In the genomic region with DNA sequence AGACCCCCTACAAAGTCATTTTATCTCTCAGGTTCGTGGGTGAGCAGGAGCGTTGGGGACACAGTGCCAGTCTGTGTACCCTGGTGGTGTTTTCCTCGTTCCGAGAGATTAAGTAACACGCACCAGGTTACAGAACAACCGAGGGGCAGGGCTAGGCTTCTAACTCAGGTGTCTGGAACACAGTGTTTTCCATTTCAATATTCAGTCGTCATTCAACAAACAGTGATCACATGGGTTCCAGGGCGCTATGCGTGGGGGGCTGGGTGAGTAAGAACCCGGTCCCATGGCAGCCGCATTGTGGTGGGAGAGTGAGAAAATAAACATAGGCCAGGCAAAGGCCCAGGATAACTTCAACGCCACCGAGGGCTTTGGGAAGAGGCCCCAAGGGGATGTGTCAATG, we compare ENCODE assay signal across 17 cellular contexts. TPM values are rescaled to one million over a fixed set of nuclear protein-coding genes. Genes with fewer than 3 reads are reported as not detected.
"Had no signal": no experiment of that assay in that cellular context is flagged by ENCODE, and none has a peak within 500 bp of the region (broad histone marks: within the 10 kb centered on the region; RNA-seq: fewer than 3 reads in every experiment).

No MANE protein-coding gene starts in this region.

- FAIRE-seq: small intestine had no signal

- H3K27ac ChIP-seq: ascending aorta, gastrocnemius medialis, heart right ventricle, left lung, neutrophil, right atrium auricular region, tibial nerve had no signal

- H3K36me3 ChIP-seq: ascending aorta, gastrocnemius medialis, heart right ventricle, left lung, neutrophil, right atrium auricular region, tibial nerve had no signal

- H3K4me1 ChIP-seq: ascending aorta had no signal

- DNase-seq: activated CD4-positive, alpha-beta T cell treated with anti-CD3 and anti-CD28 coated beads, Interleukin-2, amount 50 U/mL, for 1 hour; activated naive CD4-positive, alpha-beta T cell treated with Interleukin-2 at 50 U/mL for 16 hours; activated naive CD8-positive, alpha-beta T cell treated with anti-CD3 and anti-CD28 coated beads, Interleukin-2, amount 50 U/mL, for 24 hours; gastrocnemius medialis; small intestine; stimulated activated CD4-positive, alpha-beta T cell treated with anti-CD3 and anti-CD28 coated beads, Interleukin-4, amount 100 ng/mL, for 4 hours; stimulated activated CD8-positive, alpha-beta memory T cell treated with anti-CD3 and anti-CD28 coated beads, Interleukin-4, amount 100 ng/mL, for 48 hours; stimulated activated naive CD4-positive, alpha-beta T cell treated with Interleukin-2 at 50 U/mL for 16 hours had no signal

- ATAC-seq: activated naive CD8-positive, alpha-beta T cell treated with anti-CD3 and anti-CD28 coated beads, Interleukin-2, amount 50 U/mL, for 24 hours; activated T-helper 17 cell treated with anti-CD3 and anti-CD28 coated beads, Interleukin-2, amount 50 U/mL, for 72 hours; gastrocnemius medialis; heart right ventricle; left lung; naive thymus-derived CD8-positive, alpha-beta T cell had no signal

- H3K9me3 ChIP-seq: ascending aorta, gastrocnemius medialis, heart right ventricle, left lung, neutrophil, right atrium auricular region, tibial nerve had no signal

- H3K4me3 ChIP-seq: ascending aorta, gastrocnemius medialis, heart right ventricle, left lung, right atrium auricular region, tibial nerve had no signal

- H3K27me3 ChIP-seq: ascending aorta, gastrocnemius medialis, heart right ventricle, left lung, right atrium auricular region, tibial nerve had no signal

RNA-seq across cellular contexts. Expression of gene RNU6ATAC, which starts 55.9 kb away (rescaled TPM):
- total RNA-seq: ascending aorta, dermis microvascular lymphatic vessel endothelial cell, gastrocnemius medialis, right atrium auricular region, tibial nerve had no signal
- polyA plus RNA-seq: heart right ventricle; naive thymus-derived CD8-positive, alpha-beta T cell; small intestine had no signal
